13 cellular contexts compared by ENCODE assay signal in the genomic region with DNA sequence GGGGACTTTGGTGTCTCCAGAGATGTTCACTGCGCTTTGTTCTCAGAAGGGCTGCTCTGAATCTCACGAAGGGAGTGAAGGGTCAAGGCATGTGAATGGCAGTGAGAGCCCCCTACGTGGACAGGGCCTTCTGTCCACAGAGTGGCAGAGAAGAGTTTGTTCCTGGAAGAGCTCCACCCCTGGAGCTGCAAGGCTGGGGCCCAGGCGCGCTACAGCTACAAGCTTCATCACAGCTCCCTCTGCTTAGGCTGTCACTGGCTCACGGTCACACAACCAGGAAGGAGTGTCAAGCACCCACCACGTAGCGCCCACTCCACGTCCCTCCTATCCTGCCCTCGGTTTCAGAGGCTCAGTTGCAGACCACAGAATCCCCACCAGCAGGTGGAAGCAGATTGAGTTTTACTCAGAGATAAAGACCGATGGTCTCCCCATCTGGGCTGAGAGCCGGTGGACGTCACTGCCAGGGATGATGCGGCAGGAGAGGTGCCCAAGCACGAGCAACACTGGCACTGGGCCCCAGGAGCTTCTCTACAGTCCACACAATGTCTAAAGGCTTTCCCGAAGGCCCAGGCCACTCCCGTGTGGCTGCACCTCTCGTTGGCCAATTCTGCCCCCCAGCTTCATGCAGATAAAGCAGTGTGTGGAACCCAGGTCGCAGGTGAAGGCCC. TPM values are rescaled to one million over a fixed set of nuclear protein-coding genes. Genes with fewer than 3 reads are reported as not detected.
DNase-seq lines count a peak whose midpoint lies in the region; TF ChIP-seq lines count a peak whose summit lies in the region.
"Had no signal": no experiment of that assay in that cellular context is flagged by ENCODE, and none has a peak within 500 bp of the region (broad histone marks: within the 10 kb centered on the region; RNA-seq: fewer than 3 reads in every experiment).

No MANE protein-coding gene starts in this region.

- peaks cover 7% of the 10 kb centered on the region for H3K4me1 Mint-ChIP-seq in HFFc6 (ENCODE audit: low read depth)

- 82 to 91% (median 86%) methylated on average over 18 to 19 of the region's 19 CpGs for WGBS in spleen, 5 donors

- no peak overlapping the region for H3K27ac Mint-ChIP-seq in HFFc6
- H3K27ac Mint-ChIP-seq: activated naive CD4-positive, alpha-beta T cell treated with anti-CD3 and anti-CD28 coated beads, Interleukin-2, amount 50 U/mL, for 24 hours; neural progenitor cell; T-helper 1 cell treated with Interleukin-12 subunit alpha and Interleukin-12 subunit beta and Interleukin-4 antibody, amounts not matched to agents 30 μg/mL and 1 μg/mL, for 36 hours had no signal

- no peak for TF ChIP-seq POLR2A in spleen (IDR thresholded peaks at IDR 0.05)

- H3K36me3 ChIP-seq in WERI-Rb-1 (no peaks in the 10 kb centered on the region; the same call in 1 of the 2 replicates), spleen (no peaks in the 10 kb centered on the region)
- H3K36me3 ChIP-seq: neural progenitor cell, tibial nerve had no signal

- intact Hi-C loops in spleen (cut with DNase I; ENCODE audit: low total_unique reads) = loop anchor here (10.0 kb wide), 1 partner anchor 107 kb away; the partner anchor contains the start of gene ADPRHL1

- no peaks in the 10 kb centered on the region for H3K36me3 Mint-ChIP-seq in HFFc6 (ENCODE audit: low read depth)
- H3K36me3 Mint-ChIP-seq: activated naive CD4-positive, alpha-beta T cell treated with anti-CD3 and anti-CD28 coated beads, Interleukin-2, amount 50 U/mL, for 24 hours; neural progenitor cell had no signal

- no peak overlapping the region for H3K27ac ChIP-seq in WERI-Rb-1
- no peak overlapping the region for H3K27ac ChIP-seq in spleen
- H3K27ac ChIP-seq: neural progenitor cell, tibial nerve had no signal

- peaks cover 10% of the 10 kb centered on the region for H3K27me3 Mint-ChIP-seq in HFFc6 (ENCODE audit: insufficient read depth)
- H3K27me3 Mint-ChIP-seq: activated naive CD4-positive, alpha-beta T cell treated with anti-CD3 and anti-CD28 coated beads, Interleukin-2, amount 50 U/mL, for 24 hours had no signal

- DNase-seq in HFFc6 (no peak), WERI-Rb-1 (peak; percentile 24), islet precursor cell (peak; percentile 38), spleen (peak; percentile 47), NOMO-1 (lab: John Stamatoyannopoulos, UW; ENCODE audit: unreplicated experiment in 2 of 2) (no peak), NCI-H345 treated with DMSO at 0.1 percent for 48 hours (lab: John Stamatoyannopoulos, UW; ENCODE audit: unreplicated experiment) (no peak)
- no peak for DNase-seq in stimulated activated CD8-positive, alpha-beta memory T cell treated with anti-CD3 and anti-CD28 coated beads, Interleukin-4, amount 100 ng/mL, for 48 hours
- DNase-seq: activated CD4-positive, alpha-beta T cell treated with anti-CD3 and anti-CD28 coated beads for 1 hour; cortex of kidney had no signal

- no peak overlapping the region for H3K4me3 Mint-ChIP-seq in HFFc6
- H3K4me3 Mint-ChIP-seq: activated naive CD4-positive, alpha-beta T cell treated with anti-CD3 and anti-CD28 coated beads, Interleukin-2, amount 50 U/mL, for 24 hours; neural progenitor cell; T-helper 1 cell treated with Interleukin-12 subunit alpha and Interleukin-12 subunit beta and Interleukin-4 antibody, amounts not matched to agents 30 μg/mL and 1 μg/mL, for 36 hours had no signal

- no peaks in the 10 kb centered on the region for H3K27me3 ChIP-seq in WERI-Rb-1 (ENCODE audit: insufficient read depth, low read depth, severe bottlenecking)
- peaks cover 0 to 13% (median 0%) of the 10 kb centered on the region in 7 donors for H3K27me3 ChIP-seq in spleen (replicated peaks in 1 of 7)
- H3K27me3 ChIP-seq: neural progenitor cell had no signal

- H3K9me3 ChIP-seq in WERI-Rb-1 (ENCODE audit: severe bottlenecking) = peaks cover 4% of the 10 kb centered on the region
- H3K9me3 ChIP-seq in spleen = no peaks in the 10 kb centered on the region
- H3K9me3 ChIP-seq: tibial nerve had no signal

- peaks cover 0 to 13% (median 4%) of the 10 kb centered on the region in 6 donors for H3K4me1 ChIP-seq in spleen
- H3K4me1 ChIP-seq: neural progenitor cell had no signal

- no peaks in the 10 kb centered on the region for H3K9me3 Mint-ChIP-seq in HFFc6
- H3K9me3 Mint-ChIP-seq: activated naive CD4-positive, alpha-beta T cell treated with anti-CD3 and anti-CD28 coated beads, Interleukin-2, amount 50 U/mL, for 24 hours; neural progenitor cell; T-helper 1 cell treated with Interleukin-12 subunit alpha and Interleukin-12 subunit beta and Interleukin-4 antibody, amounts not matched to agents 30 μg/mL and 1 μg/mL, for 36 hours had no signal

- H3K4me3 ChIP-seq in WERI-Rb-1 (ENCODE audit: low read depth, low read length) (no peak overlapping the region), spleen (no peak overlapping the region)
- H3K4me3 ChIP-seq: neural progenitor cell, tibial nerve had no signal

- TF ChIP-seq CTCF in HFFc6 (IDR thresholded peaks at IDR 0.05) = peak; percentile 6; the same call in 1 of the 2 replicates
- TF ChIP-seq CTCF in WERI-Rb-1 (IDR thresholded peaks at IDR 0.05; ENCODE audit: low read depth, low read length) = no peak; the same call in 1 of the 2 replicates
- no peak for TF ChIP-seq CTCF in spleen (IDR thresholded peaks at IDR 0.05 in 8 of 11, conservative IDR thresholded peaks at IDR 0.05 in 3 of 11)

RNA-seq across cellular contexts. Expression of gene TFDP1, which starts 23.0 kb away (rescaled TPM):
- total RNA-seq in HFFc6 (2021; fragmentation: NEBNext Ultra II Directional; extraction: Animal tissue kit (Norgen Biotek cat#: 25700)) = 100 to 1,000 TPM; 121 to 155 (median 150) TPM
- total RNA-seq in spleen = 10 to 100 TPM; 47.5 to 91.7 (median 59.4) TPM
- polyA plus RNA-seq in spleen = 10 to 100 TPM; 21.7 to 42.4 (median 40.1) TPM

Comparison
In these comparisons a context has a peak if more than half of its experiments do, and no peak if none do; other contexts are left out.
1. DNase-seq: peak in WERI-Rb-1 (single experiment), islet precursor cell (single experiment) and spleen (single experiment); none in HFFc6 (single experiment), stimulated activated CD8-positive, alpha-beta memory T cell treated with anti-CD3 and anti-CD28 coated beads, Interleukin-4, amount 100 ng/mL, for 48 hours (single experiment), NOMO-1 (0 of 2) and NCI-H345 treated with DMSO at 0.1 percent for 48 hours (single experiment).